Comparison of ENCODE assay signal across 26 cellular contexts in genomic region chr10:90031776-90032175, GRCh38.
"Had no signal": no experiment of that assay in that cellular context is flagged by ENCODE, and none has a peak within 500 bp of the region (broad histone marks: within the 10 kb centered on the region; RNA-seq: fewer than 3 reads in every experiment).

No MANE protein-coding gene starts in this region.

- H3K36me3 ChIP-seq: gastroesophageal sphincter, heart left ventricle, neutrophil, pancreas, right lobe of liver, thyroid gland, vagina had no signal

- H3K9me3 ChIP-seq: gastroesophageal sphincter, mucosa of descending colon, neutrophil, pancreas, right lobe of liver, thyroid gland, vagina had no signal

- H3K27ac ChIP-seq: coronary artery, epithelial cell of prostate, foreskin keratinocyte, gastroesophageal sphincter, heart left ventricle, hepatocyte, neutrophil, pancreas, right lobe of liver, thyroid gland, vagina had no signal

- H3K27me3 Mint-ChIP-seq: memory B cell; natural killer cell treated with Interleukin-12 subunit alpha and Interleukin-12 subunit beta and Interleukin-15 and Interleukin-18, amount 100 ng/mL, for 72 hours; stimulated activated naive CD8-positive, alpha-beta T cell treated with anti-CD3 and anti-CD28 coated beads, Interleukin-15, amount 100 ng/mL, for 72 hours had no signal

- H3K27ac Mint-ChIP-seq: memory B cell; mesothelial cell of epicardium; naive B cell; natural killer cell treated with Interleukin-12 subunit alpha and Interleukin-12 subunit beta and Interleukin-15 and Interleukin-18, amount 100 ng/mL, for 72 hours; stimulated activated naive CD8-positive, alpha-beta T cell treated with anti-CD3 and anti-CD28 coated beads, Interleukin-15, amount 100 ng/mL, for 72 hours had no signal

- H3K4me1 ChIP-seq: foreskin keratinocyte, gastroesophageal sphincter, heart left ventricle, pancreas, right lobe of liver, thyroid gland, vagina had no signal

- DNase-seq: dermis blood vessel endothelial cell; heart left ventricle; kidney; mucosa of descending colon; naive B cell; pancreas; right lobe of liver; small intestine; stimulated activated CD4-positive, alpha-beta T cell treated with anti-CD3 and anti-CD28 coated beads, Interleukin-15, amount 100 ng/mL, for 24 hours; stimulated activated CD4-positive, alpha-beta T cell treated with anti-CD3 and anti-CD28 coated beads, Interleukin-4, amount 100 ng/mL, for 1 hour; stimulated activated CD8-positive, alpha-beta memory T cell treated with anti-CD3 and anti-CD28 coated beads, Interleukin-4, amount 100 ng/mL, for 48 hours; stimulated activated naive CD4-positive, alpha-beta T cell; stimulated activated naive CD8-positive, alpha-beta T cell treated with anti-CD3 and anti-CD28 coated beads, Interleukin-15, amount 100 ng/mL, for 72 hours; thyroid gland had no signal

- H3K4me2 ChIP-seq: hepatocyte had no signal

- H3K9me3 Mint-ChIP-seq: memory B cell; natural killer cell treated with Interleukin-12 subunit alpha and Interleukin-12 subunit beta and Interleukin-15 and Interleukin-18, amount 100 ng/mL, for 72 hours had no signal

- H3K4me3 Mint-ChIP-seq: memory B cell; mesothelial cell of epicardium; naive B cell; natural killer cell treated with Interleukin-12 subunit alpha and Interleukin-12 subunit beta and Interleukin-15 and Interleukin-18, amount 100 ng/mL, for 72 hours; neural crest cell; stimulated activated naive CD8-positive, alpha-beta T cell treated with anti-CD3 and anti-CD28 coated beads, Interleukin-15, amount 100 ng/mL, for 72 hours had no signal

- H3K36me3 Mint-ChIP-seq: memory B cell; natural killer cell treated with Interleukin-12 subunit alpha and Interleukin-12 subunit beta and Interleukin-15 and Interleukin-18, amount 100 ng/mL, for 72 hours had no signal

- H3K4me3 ChIP-seq: coronary artery, gastroesophageal sphincter, heart left ventricle, hepatocyte, lung, mucosa of descending colon, pancreas, right lobe of liver, thyroid gland, vagina had no signal

- H3K4me1 Mint-ChIP-seq: neural crest cell; stimulated activated naive CD8-positive, alpha-beta T cell treated with anti-CD3 and anti-CD28 coated beads, Interleukin-15, amount 100 ng/mL, for 72 hours had no signal

- H2AFZ ChIP-seq: hepatocyte had no signal

- H3K27me3 ChIP-seq: foreskin keratinocyte, gastroesophageal sphincter, heart left ventricle, hepatocyte, neutrophil, pancreas, right lobe of liver, thyroid gland, vagina had no signal

- H3K79me2 ChIP-seq: hepatocyte had no signal
